18 cellular contexts compared by ENCODE assay signal in genomic region chr5:61234019-61234418, GRCh38.
DNase-seq lines count a peak whose midpoint lies in the region; ATAC-seq and TF ChIP-seq lines count a peak whose summit lies in the region.
"Had no signal": no experiment of that assay in that cellular context is flagged by ENCODE, and none has a peak within 500 bp of the region (broad histone marks: within the 10 kb centered on the region; RNA-seq: fewer than 3 reads in every experiment).

No MANE protein-coding gene starts in this region.

- H4K20me1 ChIP-seq in IMR-90 (ENCODE audit: insufficient read depth, low read length) = no peaks in the 10 kb centered on the region
- H4K20me1 ChIP-seq: BLaER1 treated with 17β-estradiol and CSF1 and Interleukin-3, amounts not matched to agents 10 nM and 100 nM had no signal

- no peak overlapping the region for H3K9ac ChIP-seq in IMR-90 (ENCODE audit: low read depth, low read length)
- H3K9ac ChIP-seq: BLaER1 treated with 17β-estradiol and CSF1 and Interleukin-3, amounts not matched to agents 10 nM and 100 nM had no signal

- H2AFZ ChIP-seq in IMR-90 (replicated peaks; ENCODE audit: low read length, poor library complexity) = no peak overlapping the region

- H3K27me3 Mint-ChIP-seq in activated CD8-positive, alpha-beta T cell treated with anti-CD3 and anti-CD28 coated beads for 36 hours = no peaks in the 10 kb centered on the region

- H3K27me3 ChIP-seq in IMR-90 (ENCODE audit: control insufficient read depth, insufficient read depth, low read length) (no peaks in the 10 kb centered on the region), prostate gland (replicated peaks; ENCODE audit: insufficient read depth) (no peaks in the 10 kb centered on the region)
- H3K27me3 ChIP-seq: BLaER1 treated with 17β-estradiol and CSF1 and Interleukin-3, amounts not matched to agents 10 nM and 100 nM had no signal

- H3K27ac ChIP-seq in IMR-90 (ENCODE audit: insufficient read depth, low read length) (no peak overlapping the region), prostate gland (no peak overlapping the region)
- H3K27ac ChIP-seq: BLaER1 treated with 17β-estradiol and CSF1 and Interleukin-3, amounts not matched to agents 10 nM and 100 nM; HL-60 had no signal

- H3K18ac ChIP-seq in IMR-90 (ENCODE audit: low read depth, low read length) = no peak overlapping the region

- no peaks in the 10 kb centered on the region for H3K79me1 ChIP-seq in IMR-90 (ENCODE audit: low read depth in 1 of 2, low read length in 2 of 2)

- H2AK9ac ChIP-seq in IMR-90 (replicated peaks; ENCODE audit: low read depth, low read length, poor library complexity) = no peak overlapping the region

- H3K4me3 Mint-ChIP-seq in activated CD8-positive, alpha-beta T cell treated with anti-CD3 and anti-CD28 coated beads for 36 hours = no peak overlapping the region
- H3K4me3 Mint-ChIP-seq: B cell; CD8-positive, alpha-beta T cell; IgD-negative memory B cell had no signal

- CTCF ChIA-PET in IMR-90 (lab: Yijun Ruan, JAX) = no interaction called here
- CTCF ChIA-PET in activated CD8-positive, alpha-beta T cell treated with anti-CD3 and anti-CD28 coated beads for 36 hours (lab: Charles Lee) = interaction anchor here (1.2 kb wide), 1 partner anchor 425 kb away, joined by 3 read pairs; no protein-coding TSS in a partner anchor

- H4K91ac ChIP-seq in IMR-90 (ENCODE audit: insufficient read depth, low read depth, low read length) = no peak overlapping the region

- TF ChIP-seq CTCF in IMR-90 (conservative IDR thresholded peaks at IDR 0.05; ENCODE audit: low read depth, low read length) = no peak
- no peak for TF ChIP-seq CTCF in prostate gland (IDR thresholded peaks at IDR 0.05)
- TF ChIP-seq CTCF in activated CD8-positive, alpha-beta T cell treated with anti-CD3 and anti-CD28 coated beads for 36 hours (IDR thresholded peaks at IDR 0.05) = no peak

- intact Hi-C loops in IMR-90 (cut with micrococcal nuclease) (no loop called here), prostate gland (cut with DNase I) (no loop called here)
- intact Hi-C loops in activated CD8-positive, alpha-beta T cell treated with anti-CD3 and anti-CD28 coated beads for 36 hours (cut with micrococcal nuclease) = no loop called here

- no peak overlapping the region for H4K5ac ChIP-seq in IMR-90 (ENCODE audit: low read depth, low read length)

- H3K4me1 ChIP-seq in IMR-90 (ENCODE audit: control insufficient read depth, insufficient read depth, low read length) (peaks cover 4% of the 10 kb centered on the region; the same call in 1 of the 2 replicates), prostate gland (replicated peaks) (no peaks in the 10 kb centered on the region)
- H3K4me1 ChIP-seq: HAP-1 had no signal

- H2BK5ac ChIP-seq in IMR-90 (ENCODE audit: low read depth, low read length, poor library complexity, severe bottlenecking) = no peak overlapping the region

- H3K4me1 Mint-ChIP-seq in activated CD8-positive, alpha-beta T cell treated with anti-CD3 and anti-CD28 coated beads for 36 hours (ENCODE audit: low read depth) = peaks cover 2% of the 10 kb centered on the region

- H3K36me3 ChIP-seq in IMR-90 (ENCODE audit: control insufficient read depth, insufficient read depth, low read length) (no peaks in the 10 kb centered on the region), prostate gland (no peaks in the 10 kb centered on the region)
- H3K36me3 ChIP-seq: BLaER1 treated with 17β-estradiol and CSF1 and Interleukin-3, amounts not matched to agents 10 nM and 100 nM; HAP-1 had no signal

- H2BK20ac ChIP-seq in IMR-90 (ENCODE audit: low read depth, low read length) = no peak overlapping the region

- no peak overlapping the region for H2BK15ac ChIP-seq in IMR-90 (ENCODE audit: low read depth, low read length)

- H3K9me1 ChIP-seq in IMR-90 (ENCODE audit: insufficient read depth, low read length) = peaks cover 9% of the 10 kb centered on the region; the same call in 1 of the 2 replicates

- in situ Hi-C loops in IMR-90 (cut with MboI; ENCODE audit: low sequenced_read_pairs) = no loop called here

- H3K9me3 Mint-ChIP-seq in activated CD8-positive, alpha-beta T cell treated with anti-CD3 and anti-CD28 coated beads for 36 hours = peaks cover 3% of the 10 kb centered on the region
- H3K9me3 Mint-ChIP-seq: CD8-positive, alpha-beta T cell had no signal

- no peak overlapping the region for H3K4me2 ChIP-seq in IMR-90 (ENCODE audit: low read depth, low read length)

- dilution Hi-C loops in IMR-90 (cut with HindIII; ENCODE audit: low sequenced_read_pairs, unreplicated experiment) = no loop called here

- no peaks in the 10 kb centered on the region for H3K36me3 Mint-ChIP-seq in activated CD8-positive, alpha-beta T cell treated with anti-CD3 and anti-CD28 coated beads for 36 hours (ENCODE audit: low read depth)
- H3K36me3 Mint-ChIP-seq: CD8-positive, alpha-beta T cell; IgD-negative memory B cell had no signal

- no peak overlapping the region for H3K4ac ChIP-seq in IMR-90 (ENCODE audit: low read depth, low read length)

- H4K8ac ChIP-seq in IMR-90 (ENCODE audit: low read depth in 2 of 2, low read length in 2 of 2) = no peak overlapping the region

- no peak for TF ChIP-seq RAD21 in IMR-90 (IDR thresholded peaks at IDR 0.05; ENCODE audit: low read length)

- peaks cover 2% of the 10 kb centered on the region; the same call in 1 of the 2 replicates for H3K9me3 ChIP-seq in IMR-90 (ENCODE audit: control insufficient read depth, insufficient read depth, low read length)
- no peaks in the 10 kb centered on the region for H3K9me3 ChIP-seq in prostate gland

- BruUV-seq in IMR-90 (replicated peaks; lab: Mats Ljungman, UMichigan) = no TSS peak

- no peak overlapping the region for H2AK5ac ChIP-seq in IMR-90 (ENCODE audit: low read depth, low read length)

- DNase-seq in IMR-90 (no peak), astrocyte of the hippocampus (ENCODE audit: low read depth, low spot score) (peak; percentile 55), myocyte (ENCODE audit: low read depth) (peak; percentile 72), prostate gland (ENCODE audit: low spot score) (no peak), HPDE6-E6E7 (ENCODE audit: extremely low spot score) (no peak)
- DNase-seq in activated CD8-positive, alpha-beta T cell treated with anti-CD3 and anti-CD28 coated beads for 36 hours = no peak
- DNase-seq: 8988T; Calu3; CD8-positive, alpha-beta T cell; DMS79 treated with DMSO at 0.1 percent for 48 hours; GF-D8 had no signal

- H3K14ac ChIP-seq in IMR-90 (replicated peaks; ENCODE audit: low read depth, low read length) = 0 out of 2 replicates have a peak overlapping the region, but pooled peaks have one; percentile 21

- 29% methylated on average over 1 of the region's 4 CpGs; no CpG with 5 or more reads in 1 of the 2 experiments for WGBS in IMR-90 (ENCODE audit: extremely low coverage in 2 of 2, insufficient read length in 1 of 2), 2 experiments
- WGBS in prostate gland = 73% methylated on average over 4 of the region's 4 CpGs

- POLR2A ChIA-PET in IMR-90 (lab: Charles Lee; ENCODE audit: unreplicated experiment) = no interaction called here
- POLR2A ChIA-PET in activated CD8-positive, alpha-beta T cell treated with anti-CD3 and anti-CD28 coated beads for 36 hours (lab: Charles Lee) = no interaction called here

- TF ChIP-seq POLR2A in IMR-90 (IDR thresholded peaks at IDR 0.05; ENCODE audit: low read depth, low read length) (no peak), prostate gland (IDR thresholded peaks at IDR 0.05) (no peak)

- H2BK120ac ChIP-seq in IMR-90 (ENCODE audit: low read depth, low read length) = no peak overlapping the region

- H3K4me3 ChIP-seq in IMR-90 (ENCODE audit: insufficient read depth, low read depth, low read length) = no peak overlapping the region
- H3K4me3 ChIP-seq in prostate gland = no peak overlapping the region
- H3K4me3 ChIP-seq: BLaER1 treated with 17β-estradiol and CSF1 and Interleukin-3, amounts not matched to agents 10 nM and 100 nM; GM12878; HAP-1 had no signal

- ATAC-seq in IMR-90 (ENCODE audit: low read depth) (no peak), HG03175 (IDR thresholded peaks at IDR 0.05; ENCODE audit: unreplicated experiment) (no peak)
- no peak for ATAC-seq in activated CD8-positive, alpha-beta T cell treated with anti-CD3 and anti-CD28 coated beads for 36 hours
- ATAC-seq: CD8-positive, alpha-beta T cell; GM12878 had no signal

- H3K23ac ChIP-seq in IMR-90 (ENCODE audit: low read depth, low read length) = no peak overlapping the region

- H3K56ac ChIP-seq in IMR-90 (ENCODE audit: extremely low read depth, insufficient read depth, low read length) = no peak overlapping the region

- no peak overlapping the region for H3K27ac Mint-ChIP-seq in activated CD8-positive, alpha-beta T cell treated with anti-CD3 and anti-CD28 coated beads for 36 hours
- H3K27ac Mint-ChIP-seq: B cell; CD8-positive, alpha-beta T cell; IgD-negative memory B cell had no signal

TF ChIP-seq in IMR-90, 13 proteins besides CTCF, POLR2A, EP300 and RAD21 (continues in another document):
- no peak for TF ChIP-seq CHD1 (IDR thresholded peaks at IDR 0.05; ENCODE audit: low read depth, low read length)
- no peak for TF ChIP-seq BHLHE40 (IDR thresholded peaks at IDR 0.05; ENCODE audit: low read depth, low read length)
- TF ChIP-seq RCOR1 (IDR thresholded peaks at IDR 0.05; ENCODE audit: insufficient replicate concordance, low read length) = no peak
- TF ChIP-seq, protein P1, sequence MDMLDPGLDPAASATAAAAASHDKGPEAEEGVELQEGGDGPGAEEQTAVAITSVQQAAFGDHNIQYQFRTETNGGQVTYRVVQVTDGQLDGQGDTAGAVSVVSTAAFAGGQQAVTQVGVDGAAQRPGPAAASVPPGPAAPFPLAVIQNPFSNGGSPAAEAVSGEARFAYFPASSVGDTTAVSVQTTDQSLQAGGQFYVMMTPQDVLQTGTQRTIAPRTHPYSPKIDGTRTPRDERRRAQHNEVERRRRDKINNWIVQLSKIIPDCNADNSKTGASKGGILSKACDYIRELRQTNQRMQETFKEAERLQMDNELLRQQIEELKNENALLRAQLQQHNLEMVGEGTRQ (IDR thresholded peaks at IDR 0.05; ENCODE audit: low read depth, low read length) = no peak
- TF ChIP-seq SMC3 (IDR thresholded peaks at IDR 0.05; ENCODE audit: low read depth, low read length) = no peak
- no peak for TF ChIP-seq NFE2L2 (IDR thresholded peaks at IDR 0.05; ENCODE audit: low read depth, low read length)
- TF ChIP-seq MAFK (IDR thresholded peaks at IDR 0.05; ENCODE audit: low read depth, low read length) = no peak
- TF ChIP-seq RFX5 (IDR thresholded peaks at IDR 0.05; ENCODE audit: low read depth, low read length) = no peak
- TF ChIP-seq CEBPB (IDR thresholded peaks at IDR 0.05; ENCODE audit: low read depth, low read length) = no peak
- TF ChIP-seq, protein P2, sequence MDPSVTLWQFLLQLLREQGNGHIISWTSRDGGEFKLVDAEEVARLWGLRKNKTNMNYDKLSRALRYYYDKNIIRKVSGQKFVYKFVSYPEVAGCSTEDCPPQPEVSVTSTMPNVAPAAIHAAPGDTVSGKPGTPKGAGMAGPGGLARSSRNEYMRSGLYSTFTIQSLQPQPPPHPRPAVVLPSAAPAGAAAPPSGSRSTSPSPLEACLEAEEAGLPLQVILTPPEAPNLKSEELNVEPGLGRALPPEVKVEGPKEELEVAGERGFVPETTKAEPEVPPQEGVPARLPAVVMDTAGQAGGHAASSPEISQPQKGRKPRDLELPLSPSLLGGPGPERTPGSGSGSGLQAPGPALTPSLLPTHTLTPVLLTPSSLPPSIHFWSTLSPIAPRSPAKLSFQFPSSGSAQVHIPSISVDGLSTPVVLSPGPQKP (IDR thresholded peaks at IDR 0.05; ENCODE audit: borderline replicate concordance, low read depth, low read length) = no peak

Comparison
In these comparisons a context has a peak if more than half of its experiments do, and no peak if none do; other contexts are left out.
1. DNase-seq: peak in astrocyte of the hippocampus (single experiment) and myocyte (single experiment); none in IMR-90 (single experiment), prostate gland (single experiment), HPDE6-E6E7 (single experiment) and activated CD8-positive, alpha-beta T cell treated with anti-CD3 and anti-CD28 coated beads for 36 hours (single experiment).